ENCODE assay signal across 28 cellular contexts in the genomic region with DNA sequence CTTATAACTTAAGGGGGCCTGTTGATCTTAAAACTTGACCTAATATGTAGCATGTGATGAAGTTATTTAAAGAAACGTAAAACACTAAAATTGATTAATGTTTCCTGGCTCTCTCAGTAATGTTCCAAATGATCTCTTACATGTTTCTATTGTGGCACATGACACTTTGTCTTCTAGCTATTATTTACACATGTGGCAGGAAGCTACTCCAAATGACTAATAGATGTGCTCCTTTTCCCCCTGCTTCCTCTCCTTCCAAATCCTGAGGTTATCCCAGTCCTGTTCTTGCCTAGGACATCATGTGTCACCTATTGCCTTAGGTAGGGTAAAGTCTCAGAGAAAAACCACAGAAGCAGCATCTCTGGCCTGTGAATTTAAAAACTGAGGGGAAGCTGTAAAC.
DNase-seq lines count a peak whose midpoint lies in the region; ATAC-seq and TF ChIP-seq lines count a peak whose summit lies in the region.
"Had no signal": no experiment of that assay in that cellular context is flagged by ENCODE, and none has a peak within 500 bp of the region (broad histone marks: within the 10 kb centered on the region; RNA-seq: fewer than 3 reads in every experiment).

No MANE protein-coding gene starts in this region.

- H3K9me3 ChIP-seq in SK-N-MC (ENCODE audit: low read depth, low read length) = no peaks in the 10 kb centered on the region
- H3K9me3 ChIP-seq in psoas muscle = no peaks in the 10 kb centered on the region
- H3K9me3 ChIP-seq: gastroesophageal sphincter, left ventricle myocardium inferior, pancreas, right lobe of liver, thyroid gland had no signal

- H3K4me3 ChIP-seq in SK-N-MC (no peak overlapping the region), fibroblast of mammary gland (ENCODE audit: control insufficient read depth, low read depth, low read length) (no peak overlapping the region), psoas muscle (no peak overlapping the region)
- H3K4me3 ChIP-seq: gastroesophageal sphincter, left ventricle myocardium inferior, pancreas, right lobe of liver, thyroid gland had no signal

- peaks cover 0 to 2% (median 0%) of the 10 kb centered on the region in 3 donors for H3K27me3 ChIP-seq in psoas muscle (ENCODE audit: insufficient read depth in 3 of 3, low read length in 2 of 3)
- H3K27me3 ChIP-seq: gastroesophageal sphincter, pancreas, right lobe of liver, thyroid gland had no signal

- ATAC-seq in psoas muscle = no peak
- ATAC-seq: activated naive CD4-positive, alpha-beta T cell treated with anti-CD3 and anti-CD28 coated beads, Interleukin-2, amount 50 U/mL, for 72 hours; gastroesophageal sphincter; pancreas; right lobe of liver; stimulated activated naive CD8-positive, alpha-beta T cell treated with anti-CD3 and anti-CD28 coated beads, Interleukin-15, Interleukin-2, amounts not matched to agents 100 U/mL and 50 U/mL, for 24 hours; T-cell had no signal

- intact Hi-C loops in psoas muscle (cut with DNase I) = no loop called here

- TF ChIP-seq CTCF in fibroblast of mammary gland (conservative IDR thresholded peaks at IDR 0.05; ENCODE audit: control insufficient read depth, insufficient read depth, low read depth, low read length) = no peak
- no peak for TF ChIP-seq CTCF in psoas muscle (IDR thresholded peaks at IDR 0.05)

- H3K4me1 ChIP-seq in psoas muscle = no peaks in the 10 kb centered on the region
- H3K4me1 ChIP-seq: gastroesophageal sphincter, pancreas, thyroid gland had no signal

- peak; percentile 19 for DNase-seq in DMS53 (lab: John Stamatoyannopoulos, UW)
- no peak for DNase-seq in DMS53 treated with DMSO at 0.1 percent for 48 hours (lab: John Stamatoyannopoulos, UW; ENCODE audit: unreplicated experiment)
- no peak for DNase-seq in SK-N-MC (ENCODE audit: low read depth, low spot score)
- peak; percentile 69 for DNase-seq in fibroblast of mammary gland (ENCODE audit: low read depth)
- no peak for DNase-seq in anterior cingulate cortex (lab: John Stamatoyannopoulos, UW)
- DNase-seq in NCI-H526 treated with DMSO at 0.1 percent for 48 hours (lab: John Stamatoyannopoulos, UW) = no peak
- no peak for DNase-seq in psoas muscle
- no peak for DNase-seq in pons (ENCODE audit: low spot score)
- DNase-seq: activated CD4-positive, alpha-beta T cell treated with anti-CD3 and anti-CD28 coated beads, Interleukin-2, amount 50 U/mL, for 4 hours; activated CD4-positive, CD25-positive, alpha-beta regulatory T cell; activated CD8-positive, alpha-beta memory T cell treated with anti-CD3 and anti-CD28 coated beads, Interleukin-2, amount 50 U/mL, for 48 hours; aorta; central memory CD4-positive, alpha-beta T cell; DND-41; hippocampal formation; immature natural killer cell; left ventricle myocardium inferior; NCI-H1417 treated with DMSO at 0.1 percent for 48 hours; nephron progenitor cell; NK-92 treated with Interleukin-12 subunit alpha and Interleukin-12 subunit beta, amount 100 ng/mL, for 24 hours; pancreas; right lobe of liver; SIG-M5; stimulated activated naive CD8-positive, alpha-beta T cell treated with anti-CD3 and anti-CD28 coated beads, Interleukin-15, Interleukin-2, amounts not matched to agents 100 U/mL and 50 U/mL, for 24 hours; T-cell; thyroid gland had no signal

- H3K36me3 ChIP-seq in SK-N-MC (ENCODE audit: insufficient read depth, low read length) (no peaks in the 10 kb centered on the region), psoas muscle (ENCODE audit: insufficient read depth in 1 of 2, low read depth in 1 of 2) (no peaks in the 10 kb centered on the region)
- H3K36me3 ChIP-seq: gastroesophageal sphincter, left ventricle myocardium inferior, pancreas, right lobe of liver, thyroid gland had no signal

- WGBS in psoas muscle, 3 donors = 68 to 83% (median 76%) methylated on average over 1 of the region's 1 CpG

- H3K9ac ChIP-seq in SK-N-MC (ENCODE audit: insufficient read length) = no peak overlapping the region

- H3K27ac ChIP-seq in SK-N-MC (peak overlapping the region; percentile 74; the same call in 1 of the 2 replicates), psoas muscle (no peak overlapping the region)
- H3K27ac ChIP-seq: gastroesophageal sphincter, left ventricle myocardium inferior, pancreas, right lobe of liver, thyroid gland had no signal

Comparison
In these comparisons a context has a peak if more than half of its experiments do, and no peak if none do; other contexts are left out.
1. DNase-seq: peak in DMS53 (single experiment) and fibroblast of mammary gland (single experiment); none in DMS53 treated with DMSO at 0.1 percent for 48 hours (single experiment), SK-N-MC (single experiment), anterior cingulate cortex (0 of 58), NCI-H526 treated with DMSO at 0.1 percent for 48 hours (single experiment), psoas muscle (0 of 2) and pons (single experiment).